In genomic region chr14:90495357-90496276, GRCh38 we compare ENCODE assay signal across 1 cellular context.
TF ChIP-seq lines count a peak whose summit lies in the region.

No MANE protein-coding gene starts in this region.

TF ChIP-seq in WTC11, 78 proteins besides CTCF, POLR2A, EP300 and RAD21 (continued from another document and continues in another):
- 0 out of 2 replicates have a peak, but pooled peaks have one; percentile 43 for TF ChIP-seq ZNF532 (CRISPR knock-in tag; IDR thresholded peaks at IDR 0.05; ENCODE audit: borderline replicate concordance)
- TF ChIP-seq SMAD4 (CRISPR knock-in tag; IDR thresholded peaks at IDR 0.05) = 0 out of 2 replicates have a peak, but pooled peaks have one; percentile 36
- no peak for TF ChIP-seq ZNF263 (CRISPR knock-in tag; IDR thresholded peaks at IDR 0.05; ENCODE audit: low read depth)
- TF ChIP-seq, protein P1, sequence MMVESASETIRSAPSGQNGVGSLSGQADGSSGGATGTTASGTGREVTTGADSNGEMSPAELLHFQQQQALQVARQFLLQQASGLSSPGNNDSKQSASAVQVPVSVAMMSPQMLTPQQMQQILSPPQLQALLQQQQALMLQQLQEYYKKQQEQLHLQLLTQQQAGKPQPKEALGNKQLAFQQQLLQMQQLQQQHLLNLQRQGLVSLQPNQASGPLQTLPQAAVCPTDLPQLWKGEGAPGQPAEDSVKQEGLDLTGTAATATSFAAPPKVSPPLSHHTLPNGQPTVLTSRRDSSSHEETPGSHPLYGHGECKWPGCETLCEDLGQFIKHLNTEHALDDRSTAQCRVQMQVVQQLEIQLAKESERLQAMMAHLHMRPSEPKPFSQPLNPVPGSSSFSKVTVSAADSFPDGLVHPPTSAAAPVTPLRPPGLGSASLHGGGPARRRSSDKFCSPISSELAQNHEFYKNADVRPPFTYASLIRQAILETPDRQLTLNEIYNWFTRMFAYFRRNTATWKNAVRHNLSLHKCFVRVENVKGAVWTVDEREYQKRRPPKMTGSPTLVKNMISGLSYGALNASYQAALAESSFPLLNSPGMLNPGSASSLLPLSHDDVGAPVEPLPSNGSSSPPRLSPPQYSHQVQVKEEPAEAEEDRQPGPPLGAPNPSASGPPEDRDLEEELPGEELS (CRISPR knock-in tag; IDR thresholded peaks at IDR 0.05) = peak; percentile 89
- TF ChIP-seq SMAD3 (CRISPR knock-in tag; IDR thresholded peaks at IDR 0.05; ENCODE audit: borderline replicate concordance) = peak; percentile 71; the same call in 1 of the 2 replicates
- 0 out of 2 replicates have a peak, but pooled peaks have one; percentile 33 for TF ChIP-seq ZNF138 (CRISPR knock-in tag; conservative IDR thresholded peaks at IDR 0.05)
- no peak for TF ChIP-seq ZBTB43 (CRISPR knock-in tag; IDR thresholded peaks at IDR 0.05)
- peak; percentile 78; the same call in 1 of the 2 replicates for TF ChIP-seq ETV6 (CRISPR knock-in tag; IDR thresholded peaks at IDR 0.05)
- TF ChIP-seq ZNF232 (CRISPR knock-in tag; IDR thresholded peaks at IDR 0.05) = peak; percentile 92
- TF ChIP-seq ATF3 (CRISPR knock-in tag; conservative IDR thresholded peaks at IDR 0.05) = no peak
- TF ChIP-seq PRDM15 (CRISPR knock-in tag; IDR thresholded peaks at IDR 0.05) = peak; percentile 18; the same call in 1 of the 2 replicates
- TF ChIP-seq ELF4 (CRISPR knock-in tag; IDR thresholded peaks at IDR 0.05; ENCODE audit: low read depth) = no peak
- TF ChIP-seq JUN (CRISPR knock-in tag; IDR thresholded peaks at IDR 0.05) = peak; percentile 64; the same call in 1 of the 2 replicates
- TF ChIP-seq, protein P2, sequence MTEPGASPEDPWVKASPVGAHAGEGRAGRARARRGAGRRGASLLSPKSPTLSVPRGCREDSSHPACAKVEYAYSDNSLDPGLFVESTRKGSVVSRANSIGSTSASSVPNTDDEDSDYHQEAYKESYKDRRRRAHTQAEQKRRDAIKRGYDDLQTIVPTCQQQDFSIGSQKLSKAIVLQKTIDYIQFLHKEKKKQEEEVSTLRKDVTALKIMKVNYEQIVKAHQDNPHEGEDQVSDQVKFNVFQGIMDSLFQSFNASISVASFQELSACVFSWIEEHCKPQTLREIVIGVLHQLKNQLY (CRISPR knock-in tag; IDR thresholded peaks at IDR 0.05) = no peak
- peak; percentile 56; the same call in 1 of the 2 replicates for TF ChIP-seq TEAD1 (CRISPR knock-in tag; IDR thresholded peaks at IDR 0.05)
- 0 out of 2 replicates have a peak, but pooled peaks have one; percentile 42 for TF ChIP-seq STAT6 (CRISPR knock-in tag; conservative IDR thresholded peaks at IDR 0.05; ENCODE audit: low read depth)
- TF ChIP-seq, protein P3, sequence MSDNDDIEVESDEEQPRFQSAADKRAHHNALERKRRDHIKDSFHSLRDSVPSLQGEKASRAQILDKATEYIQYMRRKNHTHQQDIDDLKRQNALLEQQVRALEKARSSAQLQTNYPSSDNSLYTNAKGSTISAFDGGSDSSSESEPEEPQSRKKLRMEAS (CRISPR knock-in tag; IDR thresholded peaks at IDR 0.05) = peak; percentile 19; the same call in 1 of the 2 replicates
- 0 out of 2 replicates have a peak, but pooled peaks have one; percentile 23 for TF ChIP-seq CREM (CRISPR knock-in tag; IDR thresholded peaks at IDR 0.05)
- no peak for TF ChIP-seq GABPB1 (CRISPR knock-in tag; IDR thresholded peaks at IDR 0.05)
- TF ChIP-seq, protein P4, sequence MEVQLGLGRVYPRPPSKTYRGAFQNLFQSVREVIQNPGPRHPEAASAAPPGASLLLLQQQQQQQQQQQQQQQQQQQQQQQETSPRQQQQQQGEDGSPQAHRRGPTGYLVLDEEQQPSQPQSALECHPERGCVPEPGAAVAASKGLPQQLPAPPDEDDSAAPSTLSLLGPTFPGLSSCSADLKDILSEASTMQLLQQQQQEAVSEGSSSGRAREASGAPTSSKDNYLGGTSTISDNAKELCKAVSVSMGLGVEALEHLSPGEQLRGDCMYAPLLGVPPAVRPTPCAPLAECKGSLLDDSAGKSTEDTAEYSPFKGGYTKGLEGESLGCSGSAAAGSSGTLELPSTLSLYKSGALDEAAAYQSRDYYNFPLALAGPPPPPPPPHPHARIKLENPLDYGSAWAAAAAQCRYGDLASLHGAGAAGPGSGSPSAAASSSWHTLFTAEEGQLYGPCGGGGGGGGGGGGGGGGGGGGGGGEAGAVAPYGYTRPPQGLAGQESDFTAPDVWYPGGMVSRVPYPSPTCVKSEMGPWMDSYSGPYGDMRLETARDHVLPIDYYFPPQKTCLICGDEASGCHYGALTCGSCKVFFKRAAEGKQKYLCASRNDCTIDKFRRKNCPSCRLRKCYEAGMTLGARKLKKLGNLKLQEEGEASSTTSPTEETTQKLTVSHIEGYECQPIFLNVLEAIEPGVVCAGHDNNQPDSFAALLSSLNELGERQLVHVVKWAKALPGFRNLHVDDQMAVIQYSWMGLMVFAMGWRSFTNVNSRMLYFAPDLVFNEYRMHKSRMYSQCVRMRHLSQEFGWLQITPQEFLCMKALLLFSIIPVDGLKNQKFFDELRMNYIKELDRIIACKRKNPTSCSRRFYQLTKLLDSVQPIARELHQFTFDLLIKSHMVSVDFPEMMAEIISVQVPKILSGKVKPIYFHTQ (CRISPR knock-in tag; IDR thresholded peaks at IDR 0.05) = no peak
- no peak for TF ChIP-seq MYBL2 (CRISPR knock-in tag; IDR thresholded peaks at IDR 0.05)
- peak; percentile 91 for TF ChIP-seq TP53 (CRISPR knock-in tag; IDR thresholded peaks at IDR 0.05)
- TF ChIP-seq AFF4 (CRISPR knock-in tag; IDR thresholded peaks at IDR 0.05; ENCODE audit: borderline replicate concordance) = 0 out of 2 replicates have a peak, but pooled peaks have one; percentile 56
- 0 out of 2 replicates have a peak, but pooled peaks have one; percentile 41 for TF ChIP-seq ZNF423 (CRISPR knock-in tag; IDR thresholded peaks at IDR 0.05)
- TF ChIP-seq, protein P5, sequence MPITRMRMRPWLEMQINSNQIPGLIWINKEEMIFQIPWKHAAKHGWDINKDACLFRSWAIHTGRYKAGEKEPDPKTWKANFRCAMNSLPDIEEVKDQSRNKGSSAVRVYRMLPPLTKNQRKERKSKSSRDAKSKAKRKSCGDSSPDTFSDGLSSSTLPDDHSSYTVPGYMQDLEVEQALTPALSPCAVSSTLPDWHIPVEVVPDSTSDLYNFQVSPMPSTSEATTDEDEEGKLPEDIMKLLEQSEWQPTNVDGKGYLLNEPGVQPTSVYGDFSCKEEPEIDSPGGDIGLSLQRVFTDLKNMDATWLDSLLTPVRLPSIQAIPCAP (CRISPR knock-in tag; IDR thresholded peaks at IDR 0.05) = no peak
- TF ChIP-seq, protein P6, sequence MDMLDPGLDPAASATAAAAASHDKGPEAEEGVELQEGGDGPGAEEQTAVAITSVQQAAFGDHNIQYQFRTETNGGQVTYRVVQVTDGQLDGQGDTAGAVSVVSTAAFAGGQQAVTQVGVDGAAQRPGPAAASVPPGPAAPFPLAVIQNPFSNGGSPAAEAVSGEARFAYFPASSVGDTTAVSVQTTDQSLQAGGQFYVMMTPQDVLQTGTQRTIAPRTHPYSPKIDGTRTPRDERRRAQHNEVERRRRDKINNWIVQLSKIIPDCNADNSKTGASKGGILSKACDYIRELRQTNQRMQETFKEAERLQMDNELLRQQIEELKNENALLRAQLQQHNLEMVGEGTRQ (CRISPR knock-in tag; IDR thresholded peaks at IDR 0.05) = no peak
